ENCODE assay signal across 9 cellular contexts in the genomic region with DNA sequence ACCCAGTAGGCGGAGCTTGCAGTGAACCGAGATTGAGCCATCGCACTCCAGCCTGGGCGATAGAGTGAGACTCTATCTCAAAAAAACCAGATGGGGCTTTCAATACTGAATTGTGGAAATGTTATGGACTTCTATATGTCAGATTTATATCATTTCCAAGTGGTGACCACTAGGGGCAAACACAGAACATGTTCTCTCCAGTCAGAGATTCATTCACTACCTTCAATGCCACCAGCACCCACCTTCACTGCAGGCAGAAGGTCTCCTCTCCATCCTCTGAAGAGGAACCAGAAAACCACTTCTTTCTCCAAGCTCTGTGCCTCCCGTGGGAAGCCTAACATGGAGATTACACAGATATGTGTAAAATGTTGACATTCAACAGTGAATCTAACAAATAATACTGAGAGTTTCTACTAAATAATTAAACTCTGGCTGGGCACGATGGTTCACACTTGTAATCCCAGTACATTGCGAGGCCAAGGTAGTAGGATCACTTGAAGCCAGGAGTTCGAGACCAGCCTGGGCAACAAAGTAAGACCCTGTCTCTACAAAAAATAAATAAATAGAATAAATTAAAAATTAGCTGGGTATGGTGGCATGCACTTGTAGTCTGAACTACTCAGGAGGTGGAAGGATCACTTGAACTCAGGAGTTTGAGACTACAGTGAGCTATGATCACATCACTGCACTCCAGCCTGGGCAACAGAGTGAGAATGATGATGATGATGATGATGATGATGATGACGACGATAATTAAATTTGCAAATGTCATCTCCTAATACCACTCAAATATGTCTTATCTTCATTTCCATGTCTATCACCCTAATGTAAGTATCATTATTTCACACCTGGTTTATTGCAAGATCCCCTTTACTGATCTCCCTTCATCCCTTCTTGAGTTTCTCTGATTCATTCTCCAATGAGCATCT.
DNase-seq lines count a peak whose midpoint lies in the region; ATAC-seq and TF ChIP-seq lines count a peak whose summit lies in the region.
"Had no signal": no experiment of that assay in that cellular context is flagged by ENCODE, and none has a peak within 500 bp of the region (broad histone marks: within the 10 kb centered on the region; RNA-seq: fewer than 3 reads in every experiment).

No MANE protein-coding gene starts in this region.

- no peaks in the 10 kb centered on the region for H3K9me3 ChIP-seq in RWPE2 (ENCODE audit: severe bottlenecking)

- no peak for ATAC-seq in RWPE2 (ENCODE audit: low read depth)
- no peak for ATAC-seq in GM21737 (IDR thresholded peaks at IDR 0.05; ENCODE audit: unreplicated experiment)
- ATAC-seq in HG03045 (IDR thresholded peaks at IDR 0.05; ENCODE audit: unreplicated experiment), result no peak

- H3K27ac Mint-ChIP-seq in HFFc6, result no peak overlapping the region

- no peak overlapping the region for H3K4me3 ChIP-seq in RWPE2 (ENCODE audit: severe bottlenecking)
- H3K4me3 ChIP-seq: skin epidermis had no signal

- no peaks in the 10 kb centered on the region for H3K36me3 ChIP-seq in RWPE2 (ENCODE audit: low read depth)

- peaks cover 31% of the 10 kb centered on the region for H3K4me1 Mint-ChIP-seq in HFFc6 (ENCODE audit: low read depth)

- no peaks in the 10 kb centered on the region; the same call in 1 of the 2 replicates for H3K36me3 Mint-ChIP-seq in HFFc6 (ENCODE audit: low read depth)

- H3K9me3 Mint-ChIP-seq in HFFc6, result no peaks in the 10 kb centered on the region

- H3K4me1 ChIP-seq in RWPE2 (ENCODE audit: insufficient read depth, poor library complexity, severe bottlenecking), result no peaks in the 10 kb centered on the region

- DNase-seq in NCI-H510A treated with DMSO at 0.1 percent for 48 hours (lab: John Stamatoyannopoulos, UW), result peak; percentile 27
- DNase-seq in NCI-H510A (lab: John Stamatoyannopoulos, UW), result no peak
- no peak for DNase-seq in HFFc6
- no peak for DNase-seq in RWPE2 (ENCODE audit: low spot score)
- DNase-seq in glomerular visceral epithelial cell (ENCODE audit: extremely low spot score), result peak; percentile 17
- DNase-seq in stimulated activated CD8-positive, alpha-beta memory T cell treated with anti-CD3 and anti-CD28 coated beads, Interleukin-4, amount 100 ng/mL, for 48 hours, result no peak

- no peaks in the 10 kb centered on the region; the same call in 1 of the 2 replicates for H3K27me3 Mint-ChIP-seq in HFFc6 (ENCODE audit: insufficient read depth)

- no peak overlapping the region for H3K4me3 Mint-ChIP-seq in HFFc6

- no peaks in the 10 kb centered on the region for H3K27me3 ChIP-seq in RWPE2 (ENCODE audit: insufficient read depth, poor library complexity, severe bottlenecking)

- peak; percentile 79 for TF ChIP-seq CTCF in HFFc6 (IDR thresholded peaks at IDR 0.05)
- TF ChIP-seq CTCF in RWPE2 (IDR thresholded peaks at IDR 0.05; ENCODE audit: poor library complexity, severe bottlenecking), result peak; percentile 68

- H3K27ac ChIP-seq in RWPE2 (ENCODE audit: poor library complexity, severe bottlenecking), result no peak overlapping the region
- H3K27ac ChIP-seq: skin epidermis had no signal

Comparison
In these comparisons a context has a peak if more than half of its experiments do, and no peak if none do; other contexts are left out.
1. DNase-seq: peak in NCI-H510A treated with DMSO at 0.1 percent for 48 hours (single experiment) and glomerular visceral epithelial cell (single experiment); none in NCI-H510A (single experiment), HFFc6 (single experiment), RWPE2 (single experiment) and stimulated activated CD8-positive, alpha-beta memory T cell treated with anti-CD3 and anti-CD28 coated beads, Interleukin-4, amount 100 ng/mL, for 48 hours (single experiment).